In the genomic region with DNA sequence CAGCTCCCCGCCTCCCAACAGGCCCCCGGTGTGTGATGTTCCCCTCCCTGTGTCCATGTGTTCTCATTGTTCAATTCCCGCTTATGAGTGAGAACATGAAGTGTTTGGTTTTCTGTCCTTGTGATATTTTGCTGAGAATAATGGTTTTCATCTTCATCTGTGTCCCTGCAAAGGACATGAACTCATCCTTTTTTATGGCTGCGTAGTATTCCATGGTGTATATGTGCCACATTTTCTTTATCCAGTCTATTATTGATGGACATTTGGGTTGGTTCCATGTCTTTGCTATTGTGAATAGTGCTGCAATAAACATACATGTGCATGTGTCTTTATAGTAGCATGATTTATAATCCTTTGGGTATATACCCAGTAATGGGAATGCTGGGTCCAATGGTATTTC, we compare ENCODE assay signal across 5 cellular contexts. TPM values are rescaled to one million over a fixed set of nuclear protein-coding genes. Genes with fewer than 3 reads are reported as not detected.
DNase-seq lines count a peak whose midpoint lies in the region; ATAC-seq, FAIRE-seq and TF ChIP-seq lines count a peak whose summit lies in the region.
"Not testable (repeated sequence)": the region's sequence is repeated elsewhere in the genome, so short reads cannot be mapped to it uniquely, and the experiment has no call there.

No MANE protein-coding gene starts in this region.

- not testable (repeated sequence) for H3K27me3 ChIP-seq in K562 (ENCODE audit: control insufficient read depth in 2 of 2, insufficient read depth in 2 of 2, low read length in 2 of 2); psoas muscle (ENCODE audit: insufficient read depth in 3 of 3, low read length in 2 of 3); skeletal muscle tissue (ENCODE audit: control insufficient read depth in 3 of 3, insufficient read depth in 3 of 3, low read length in 3 of 3)

- not testable (repeated sequence) for BruUV-seq in K562 (replicated peaks; lab: Mats Ljungman, UMichigan)

- H3K36me3 ChIP-seq in K562 (ENCODE audit: control insufficient read depth, insufficient read depth, low read length) (peaks cover 36% of the 10 kb centered on the region), psoas muscle (ENCODE audit: insufficient read depth in 1 of 2, low read depth in 1 of 2) (peaks cover 0 to 23% of the 10 kb centered on the region in 2 donors)
- not testable (repeated sequence) for H3K36me3 ChIP-seq in skeletal muscle tissue (ENCODE audit: control insufficient read depth in 3 of 3, insufficient read depth in 3 of 3, low read length in 3 of 3)

- H3K9ac ChIP-seq in K562 (ENCODE audit: insufficient read depth in 1 of 2, low read depth in 2 of 2, low read length in 2 of 2); skeletal muscle tissue (ENCODE audit: low read depth in 1 of 3, low read length in 3 of 3): not testable (repeated sequence)

- H3K36me3 Mint-ChIP-seq in endothelial cell (ENCODE audit: low read depth, unreplicated experiment), result peaks cover 18% of the 10 kb centered on the region
- H3K36me3 Mint-ChIP-seq in natural killer cell, result not testable (repeated sequence)

- H3K4me1 ChIP-seq in K562 (replicated peaks in 1 of 2; ENCODE audit: control insufficient read depth in 2 of 2, insufficient read depth in 2 of 2, low read length in 2 of 2), result peaks cover 3 to 14% of the 10 kb centered on the region in 2 experiments; a peak in 4 of 5 replicates
- peaks cover 41% of the 10 kb centered on the region for H3K4me1 ChIP-seq in psoas muscle
- H3K4me1 ChIP-seq in skeletal muscle tissue (ENCODE audit: control insufficient read depth in 3 of 3, insufficient read depth in 3 of 3, low read length in 3 of 3), result peaks cover 14 to 26% (median 22%) of the 10 kb centered on the region in 3 donors

- H3K79me2 ChIP-seq in K562 (ENCODE audit: control insufficient read depth, insufficient read depth, low read length), result peaks cover 58% of the 10 kb centered on the region

- peak overlapping the region; percentile 49 for H3K4me3 Mint-ChIP-seq in endothelial cell (ENCODE audit: unreplicated experiment)
- not testable (repeated sequence) for H3K4me3 Mint-ChIP-seq in natural killer cell

- CTCF ChIA-PET in K562 (lab: Yijun Ruan, JAX; ENCODE audit: low intra/inter-chr PET ratio), result not testable (repeated sequence)

- H2AFZ ChIP-seq in K562 (ENCODE audit: low read depth, low read length), result not testable (repeated sequence)

- H3K9me3 Mint-ChIP-seq in endothelial cell (ENCODE audit: unreplicated experiment); natural killer cell: not testable (repeated sequence)

- 95% methylated on average over 4 of the region's 4 CpGs for WGBS in K562 (ENCODE audit: insufficient coverage, low coverage, missing lambda C conversion rate)
- WGBS in psoas muscle, 3 donors, result 92 to 98% (median 98%) methylated on average over 4 of the region's 4 CpGs

- intact Hi-C loops in K562 (cut with micrococcal nuclease); natural killer cell (cut with micrococcal nuclease); psoas muscle (cut with DNase I): not testable (repeated sequence)

- not testable (repeated sequence) for H3K27ac ChIP-seq in K562 (ENCODE audit: extremely low read depth, low read depth, low read length)
- H3K27ac ChIP-seq in psoas muscle, result peak overlapping the region; percentile 89
- H3K27ac ChIP-seq in skeletal muscle tissue (ENCODE audit: low read depth, low read length), result peak overlapping the region; percentile 45

- TF ChIP-seq RAD21 in K562 (CRISPR knock-in tag; conservative IDR thresholded peaks at IDR 0.05 in 1 of 2, IDR thresholded peaks at IDR 0.05 in 1 of 2), result not testable (repeated sequence)

- not testable (repeated sequence) for TF ChIP-seq EP300 in K562 (IDR thresholded peaks at IDR 0.05; ENCODE audit: low read length)

- H3K9me1 ChIP-seq in K562 (ENCODE audit: control insufficient read depth, insufficient read depth, low read length), result not testable (repeated sequence)

- H4K20me1 ChIP-seq in K562 (replicated peaks; ENCODE audit: control insufficient read depth, insufficient read depth, low read length), result not testable (repeated sequence)

- not testable (repeated sequence) for H3K9me3 ChIP-seq in K562 (replicated peaks; ENCODE audit: control insufficient read depth, insufficient read depth, low read depth, low read length); psoas muscle; skeletal muscle tissue (ENCODE audit: control insufficient read depth in 3 of 3, low read length in 3 of 3)

- in situ Hi-C loops in K562 (cut with MboI), result not testable (repeated sequence)

- DNase-seq in K562 (ENCODE audit: extremely low read depth in 1 of 4, low spot score in 3 of 4); endothelial cell (ENCODE audit: low spot score); natural killer cell; psoas muscle: not testable (repeated sequence)

- POLR2A ChIA-PET in K562 (lab: Yijun Ruan, JAX), result interaction anchor here (0.5 to 1.0 kb wide), 2 partner anchors 19 to 182 kb away, joined by 3 read pairs; no protein-coding TSS in a partner anchor

- not testable (repeated sequence) for FAIRE-seq in K562 (lab: Jason Lieb, UNC)

- H3K27me3 Mint-ChIP-seq in endothelial cell (ENCODE audit: unreplicated experiment); natural killer cell (ENCODE audit: low read depth in 2 of 2): not testable (repeated sequence)

- H3K4me1 Mint-ChIP-seq in endothelial cell (ENCODE audit: unreplicated experiment), result not testable (repeated sequence)
- peaks cover 50 to 51% of the 10 kb centered on the region in 2 donors for H3K4me1 Mint-ChIP-seq in natural killer cell

- TF ChIP-seq CTCF in K562 (IDR thresholded peaks at IDR 0.05 in 2 of 3, conservative IDR thresholded peaks at IDR 0.05 in 1 of 3; ENCODE audit: insufficient read depth in 2 of 3, low read depth in 1 of 3, low read length in 3 of 3); endothelial cell (IDR thresholded peaks at IDR 0.05; ENCODE audit: unreplicated experiment); natural killer cell (IDR thresholded peaks at IDR 0.05); psoas muscle (IDR thresholded peaks at IDR 0.05): not testable (repeated sequence)

- not testable (repeated sequence) for H3K27ac Mint-ChIP-seq in endothelial cell (ENCODE audit: unreplicated experiment)
- peak overlapping the region; percentile 16 to 89 for H3K27ac Mint-ChIP-seq in natural killer cell

- ATAC-seq in K562, natural killer cell, psoas muscle: not testable (repeated sequence)

- not testable (repeated sequence) for H3K4me2 ChIP-seq in K562 (ENCODE audit: insufficient read depth, low read length)

- not testable (repeated sequence) for TF ChIP-seq POLR2A in K562 (conservative IDR thresholded peaks at IDR 0.05)

- H3K4me3 ChIP-seq in K562; psoas muscle; skeletal muscle tissue (ENCODE audit: low read length in 3 of 3): not testable (repeated sequence)

TF ChIP-seq in K562, 482 proteins besides CTCF, POLR2A, EP300 and RAD21:
- peak; percentile 83 for TF ChIP-seq ZNF146 (CRISPR knock-in tag; IDR thresholded peaks at IDR 0.05; ENCODE audit: unreplicated experiment)

RNA-seq across cellular contexts. Expression of a gene that starts 53.1 kb away (rescaled TPM):
- 83.2 and 85.7 TPM in 2 replicates for total RNA-seq in K562 (2011; cell fraction: chromatin; rRNA removed; ENCODE audit: low replicate concordance)
- total RNA-seq in K562 (2011; cell fraction: nucleolus; rRNA removed), result 15.8 and 19.9 TPM in 2 replicates
- 25.1 and 27.5 TPM in 2 replicates for total RNA-seq in K562 (2011; cell fraction: nucleoplasm; rRNA removed)
- total RNA-seq in K562 (2014; rRNA removed) (9.0 and 9.5 TPM in 2 replicates), K562 (2014; rRNA removed; fragmentation: Illumina TruSeq; extraction: Trizol) (16.0 and 18.7 TPM in 2 replicates), K562 (2015; rRNA removed; fragmentation: Illumina TruSeq; extraction: Trizol) (13.0 and 13.6 TPM in 2 replicates), K562 (2021) (14.7 TPM in 2 replicates), endothelial cell (ENCODE audit: unreplicated experiment) (27.2 TPM), natural killer cell (10 to 100 TPM; 24.7 to 30.3 (median 28.6) TPM), psoas muscle (10 to 100 TPM; 50.9 to 79.8 (median 56.8) TPM), skeletal muscle tissue (12.5 TPM)
- polyA plus RNA-seq in K562 (2011; rRNA removed) (17.4 and 17.9 TPM in 2 replicates), K562 (2014; fragmentation: Illumina TruSeq; extraction: Trizol) (11.8 and 13.0 TPM in 2 replicates), K562 (2014; fragmentation: Nextera tagmentation; extraction: Ambion mirVana) (1 to 10 TPM; 3.5 to 4.2 TPM), K562 (2014; rRNA removed) (10.1 and 11.9 TPM in 2 replicates), psoas muscle (10 to 100 TPM in 2 of 3 donors, 1 to 10 TPM in 1; 8.7 to 53.3 (median 20.8) TPM)
- polyA plus RNA-seq in K562 (2011; cell fraction: cytosol; rRNA removed), result 6.1 and 8.0 TPM in 2 replicates
- 14.6 and 18.0 TPM in 2 replicates for polyA plus RNA-seq in K562 (2011; cell fraction: nucleus; rRNA removed)
- 7.9 and 12.6 TPM in 2 replicates for polyA plus RNA-seq in K562 (2012)
- polyA minus RNA-seq in K562 (2011; rRNA and poly(A)+ RNA removed), result 26.5 and 30.1 TPM in 2 replicates
- 7.4 and 10.6 TPM in 2 replicates for polyA minus RNA-seq in K562 (2011; cell fraction: cytosol; rRNA and poly(A)+ RNA removed)
- polyA minus RNA-seq in K562 (2011; cell fraction: nucleus; rRNA and poly(A)+ RNA removed), result 15.9 and 24.1 TPM in 2 replicates
